Comparison of ENCODE assay signal across 1 cellular context in genomic region chr1:115672224-115673009, GRCh38.
TF ChIP-seq lines count a peak whose summit lies in the region.

No MANE protein-coding gene starts in this region.

TF ChIP-seq in A549, 52 proteins besides CTCF, POLR2A, EP300 and RAD21:
- TF ChIP-seq TFCP2L1 (CRISPR knock-in tag; IDR thresholded peaks at IDR 0.05) (no peak), POLR2AphosphoS2 (conservative IDR thresholded peaks at IDR 0.05; ENCODE audit: low read length) (no peak), HOXB13 (CRISPR knock-in tag; IDR thresholded peaks at IDR 0.05; ENCODE audit: low read depth) (no peak), ESRRA (IDR thresholded peaks at IDR 0.05; ENCODE audit: borderline replicate concordance, low read length) (no peak), RCOR1 (IDR thresholded peaks at IDR 0.05; ENCODE audit: low read depth, low read length) (no peak)
TF ChIP-seq in A549: peak in this region for 0.
